1 cellular context compared by ENCODE assay signal in the genomic region with DNA sequence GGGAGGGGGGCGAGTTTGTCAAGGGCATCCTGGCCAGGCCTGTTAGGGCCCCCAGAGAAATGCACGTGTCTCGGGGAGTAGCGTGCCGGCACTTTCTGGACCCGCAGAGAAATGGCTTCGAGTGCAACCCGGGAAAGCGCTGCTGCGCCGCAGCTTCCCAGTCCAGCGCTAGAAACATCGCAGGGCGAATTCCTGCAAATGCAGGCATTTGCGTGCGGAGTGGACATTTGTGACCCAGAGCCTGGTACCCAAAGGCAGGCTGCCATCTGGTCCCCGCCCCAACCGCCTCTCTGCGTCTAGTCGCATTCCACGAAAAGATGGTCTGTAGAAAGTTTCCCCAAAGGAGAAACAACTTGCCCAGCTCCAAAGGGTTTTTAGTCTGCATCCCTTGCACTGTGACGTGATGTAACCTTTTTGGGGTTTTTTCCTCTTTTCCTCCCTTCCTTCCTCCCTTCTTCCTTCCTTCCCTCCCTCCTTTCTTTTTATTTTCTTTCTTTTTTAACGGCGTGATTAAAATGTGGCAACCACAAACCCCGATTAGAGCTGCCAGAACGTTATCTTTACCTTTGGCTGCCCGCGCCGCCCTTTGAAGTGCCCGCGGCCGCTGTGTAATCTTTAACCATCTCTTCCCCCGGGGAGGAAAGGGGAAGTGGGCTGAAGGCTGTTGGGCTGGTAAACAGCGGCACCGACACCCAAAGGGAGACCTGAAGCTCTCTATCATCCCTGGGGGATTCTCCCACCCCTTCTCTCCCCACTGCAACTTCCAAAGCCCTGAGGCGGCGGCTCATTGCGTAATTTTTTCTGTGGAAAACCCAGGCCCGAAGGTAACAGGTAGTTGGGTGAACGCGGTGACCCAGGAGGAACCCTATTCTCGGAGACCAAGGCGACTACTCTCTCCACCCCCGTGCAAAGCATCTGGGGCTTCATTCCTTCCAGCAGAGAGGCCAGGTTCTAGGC.
TF ChIP-seq lines count a peak whose summit lies in the region.

No MANE protein-coding gene starts in this region.

TF ChIP-seq in HepG2, 621 proteins besides CTCF, POLR2A, EP300 and RAD21 (continued from another document and continues in another):
- TF ChIP-seq CEBPZ (IDR thresholded peaks at IDR 0.05; ENCODE audit: low read length), result no peak
- TF ChIP-seq AGO2 (optimal IDR thresholded peaks at IDR 0.05; ENCODE audit: low read depth, low read length), result peak; percentile 91
- peak; percentile 92 for TF ChIP-seq ARID3A (IDR thresholded peaks at IDR 0.05; ENCODE audit: low read depth, low read length)
- peak; percentile 64 for TF ChIP-seq XRCC5 (optimal IDR thresholded peaks at IDR 0.05; ENCODE audit: low read length)
- peak; percentile 51; the same call in 1 of the 2 replicates for TF ChIP-seq GMEB1 (CRISPR knock-in tag; IDR thresholded peaks at IDR 0.05; ENCODE audit: borderline replicate concordance)
- peak; percentile 96 for TF ChIP-seq RARA (CRISPR knock-in tag; IDR thresholded peaks at IDR 0.05)
- TF ChIP-seq SRY (CRISPR knock-in tag; IDR thresholded peaks at IDR 0.05), result no peak; the same call in 1 of the 2 replicates
- TF ChIP-seq ZNF75D (CRISPR knock-in tag; IDR thresholded peaks at IDR 0.05; ENCODE audit: borderline replicate concordance), result no peak
- peak; percentile 85 for TF ChIP-seq NAIF1 (CRISPR knock-in tag; IDR thresholded peaks at IDR 0.05; ENCODE audit: borderline replicate concordance)
- 0 out of 2 replicates have a peak, but pooled peaks have one; percentile 59 for TF ChIP-seq ZSCAN9 (CRISPR knock-in tag; IDR thresholded peaks at IDR 0.05; ENCODE audit: borderline replicate concordance)
- peak; percentile 77 for TF ChIP-seq PHF5A (CRISPR knock-in tag; IDR thresholded peaks at IDR 0.05; ENCODE audit: low read depth, unreplicated experiment)
- TF ChIP-seq PTBP1 (IDR thresholded peaks at IDR 0.05; ENCODE audit: low read depth, low read length, poor library complexity, severe bottlenecking), result no peak
- TF ChIP-seq ERF (CRISPR knock-in tag; IDR thresholded peaks at IDR 0.05), result peak; percentile 81
- TF ChIP-seq MIER2 (CRISPR knock-in tag; IDR thresholded peaks at IDR 0.05), result no peak
- TF ChIP-seq ZNF12 (CRISPR knock-in tag; IDR thresholded peaks at IDR 0.05), result no peak
- TF ChIP-seq RFX3 (CRISPR knock-in tag; IDR thresholded peaks at IDR 0.05), result no peak
- peak; percentile 59; the same call in 1 of the 2 replicates for TF ChIP-seq GABPB1 (CRISPR knock-in tag; IDR thresholded peaks at IDR 0.05)
- TF ChIP-seq ZFX (CRISPR knock-in tag; IDR thresholded peaks at IDR 0.05; ENCODE audit: low read depth), result peak; percentile 64
- TF ChIP-seq KLF12 (CRISPR knock-in tag; IDR thresholded peaks at IDR 0.05; ENCODE audit: borderline replicate concordance), result no peak
- no peak for TF ChIP-seq ZFP90 (CRISPR knock-in tag; IDR thresholded peaks at IDR 0.05; ENCODE audit: borderline replicate concordance)
- TF ChIP-seq KLF13 (CRISPR knock-in tag; IDR thresholded peaks at IDR 0.05), result no peak
- TF ChIP-seq, protein P1, sequence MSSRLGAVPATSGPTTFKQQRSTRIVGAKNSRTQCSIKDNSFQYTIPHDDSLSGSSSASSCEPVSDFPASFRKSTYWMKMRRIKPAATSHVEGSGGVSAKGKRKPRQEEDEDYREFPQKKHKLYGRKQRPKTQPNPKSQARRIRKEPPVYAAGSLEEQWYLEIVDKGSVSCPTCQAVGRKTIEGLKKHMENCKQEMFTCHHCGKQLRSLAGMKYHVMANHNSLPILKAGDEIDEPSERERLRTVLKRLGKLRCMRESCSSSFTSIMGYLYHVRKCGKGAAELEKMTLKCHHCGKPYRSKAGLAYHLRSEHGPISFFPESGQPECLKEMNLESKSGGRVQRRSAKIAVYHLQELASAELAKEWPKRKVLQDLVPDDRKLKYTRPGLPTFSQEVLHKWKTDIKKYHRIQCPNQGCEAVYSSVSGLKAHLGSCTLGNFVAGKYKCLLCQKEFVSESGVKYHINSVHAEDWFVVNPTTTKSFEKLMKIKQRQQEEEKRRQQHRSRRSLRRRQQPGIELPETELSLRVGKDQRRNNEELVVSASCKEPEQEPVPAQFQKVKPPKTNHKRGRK (CRISPR knock-in tag; IDR thresholded peaks at IDR 0.05), result no peak
- TF ChIP-seq ZBTB21 (CRISPR knock-in tag; IDR thresholded peaks at IDR 0.05), result peak; percentile 30; the same call in 1 of the 2 replicates
- peak; percentile 92 for TF ChIP-seq NFIC (IDR thresholded peaks at IDR 0.05; ENCODE audit: low read length)
- TF ChIP-seq GRHL1 (CRISPR knock-in tag; conservative IDR thresholded peaks at IDR 0.05), result no peak
- no peak for TF ChIP-seq GZF1 (CRISPR knock-in tag; IDR thresholded peaks at IDR 0.05)
- TF ChIP-seq KLF11 (CRISPR knock-in tag; IDR thresholded peaks at IDR 0.05), result peak; percentile 72; the same call in 1 of the 2 replicates
- TF ChIP-seq DBP (CRISPR knock-in tag; IDR thresholded peaks at IDR 0.05; ENCODE audit: not compliant biosample characterization), result no peak
- no peak for TF ChIP-seq SATB2 (CRISPR knock-in tag; IDR thresholded peaks at IDR 0.05)
- no peak for TF ChIP-seq NFYC (CRISPR knock-in tag; IDR thresholded peaks at IDR 0.05)
- no peak for TF ChIP-seq ZKSCAN1 (IDR thresholded peaks at IDR 0.05; ENCODE audit: low read length)
- no peak for TF ChIP-seq CHD4 (IDR thresholded peaks at IDR 0.05; ENCODE audit: borderline replicate concordance, low read length)
- no peak for TF ChIP-seq CREBL2 (CRISPR knock-in tag; IDR thresholded peaks at IDR 0.05; ENCODE audit: borderline replicate concordance)
- TF ChIP-seq ZBTB26 (CRISPR knock-in tag; IDR thresholded peaks at IDR 0.05; ENCODE audit: borderline replicate concordance), result peak; percentile 62; the same call in 1 of the 2 replicates
- TF ChIP-seq, protein P2, sequence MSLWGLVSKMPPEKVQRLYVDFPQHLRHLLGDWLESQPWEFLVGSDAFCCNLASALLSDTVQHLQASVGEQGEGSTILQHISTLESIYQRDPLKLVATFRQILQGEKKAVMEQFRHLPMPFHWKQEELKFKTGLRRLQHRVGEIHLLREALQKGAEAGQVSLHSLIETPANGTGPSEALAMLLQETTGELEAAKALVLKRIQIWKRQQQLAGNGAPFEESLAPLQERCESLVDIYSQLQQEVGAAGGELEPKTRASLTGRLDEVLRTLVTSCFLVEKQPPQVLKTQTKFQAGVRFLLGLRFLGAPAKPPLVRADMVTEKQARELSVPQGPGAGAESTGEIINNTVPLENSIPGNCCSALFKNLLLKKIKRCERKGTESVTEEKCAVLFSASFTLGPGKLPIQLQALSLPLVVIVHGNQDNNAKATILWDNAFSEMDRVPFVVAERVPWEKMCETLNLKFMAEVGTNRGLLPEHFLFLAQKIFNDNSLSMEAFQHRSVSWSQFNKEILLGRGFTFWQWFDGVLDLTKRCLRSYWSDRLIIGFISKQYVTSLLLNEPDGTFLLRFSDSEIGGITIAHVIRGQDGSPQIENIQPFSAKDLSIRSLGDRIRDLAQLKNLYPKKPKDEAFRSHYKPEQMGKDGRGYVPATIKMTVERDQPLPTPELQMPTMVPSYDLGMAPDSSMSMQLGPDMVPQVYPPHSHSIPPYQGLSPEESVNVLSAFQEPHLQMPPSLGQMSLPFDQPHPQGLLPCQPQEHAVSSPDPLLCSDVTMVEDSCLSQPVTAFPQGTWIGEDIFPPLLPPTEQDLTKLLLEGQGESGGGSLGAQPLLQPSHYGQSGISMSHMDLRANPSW (CRISPR knock-in tag; IDR thresholded peaks at IDR 0.05; ENCODE audit: borderline replicate concordance), result no peak
- TF ChIP-seq ZNF205 (CRISPR knock-in tag; IDR thresholded peaks at IDR 0.05), result peak; percentile 44; the same call in 1 of the 2 replicates
- TF ChIP-seq BCLAF1 (IDR thresholded peaks at IDR 0.05), result no peak
